In genomic region chr1:225990705-225991464, GRCh38 we compare ENCODE assay signal across 18 cellular contexts. TPM values are rescaled to one million over a fixed set of nuclear protein-coding genes. Genes with fewer than 3 reads are reported as not detected.
A peak's percentile ranks its signal among the peaks of the same experiment; 100 is the strongest.
DNase-seq lines count a peak whose midpoint lies in the region; ATAC-seq and TF ChIP-seq lines count a peak whose summit lies in the region.
"Had no signal": no experiment of that assay in that cellular context is flagged by ENCODE, and none has a peak within 500 bp of the region (broad histone marks: within the 10 kb centered on the region; RNA-seq: fewer than 3 reads in every experiment).

No MANE protein-coding gene starts in this region.

- H3K79me2 ChIP-seq in neural progenitor cell (ENCODE audit: low read depth), result peaks cover 35% of the 10 kb centered on the region

- ATAC-seq in activated naive CD4-positive, alpha-beta T cell treated with anti-CD3 and anti-CD28 coated beads, Interleukin-2, amount 50 U/mL, for 72 hours, result peak; percentile 56 to 63
- ATAC-seq in GM21381 (IDR thresholded peaks at IDR 0.05; ENCODE audit: unreplicated experiment) (no peak), HG02970 (IDR thresholded peaks at IDR 0.05; ENCODE audit: low FRiP score, unreplicated experiment) (no peak)
- ATAC-seq: esophagus mucosa, pancreas had no signal

- H3K4me2 ChIP-seq in neural progenitor cell, result no peak overlapping the region

- H3K27me3 ChIP-seq in H7 (ENCODE audit: control insufficient read depth, insufficient read depth, low read length) (no peaks in the 10 kb centered on the region), neural progenitor cell (no peaks in the 10 kb centered on the region)
- H3K27me3 ChIP-seq: pancreas had no signal

- DNase-seq in activated naive CD4-positive, alpha-beta T cell treated with Interleukin-2 at 50 U/mL for 16 hours, result peak; percentile 10
- DNase-seq in activated naive CD4-positive, alpha-beta T cell treated with anti-CD3 and anti-CD28 coated beads, Interleukin-2, amount 50 U/mL, for 16 hours, result no peak
- DNase-seq in activated naive CD4-positive, alpha-beta T cell treated with anti-CD3 and anti-CD28 coated beads, Interleukin-2, amount 50 U/mL, for 72 hours (ENCODE audit: low spot score in 2 of 2), result no peak
- DNase-seq in H7 (no peak), neural progenitor cell (ENCODE audit: low spot score) (no peak)
- DNase-seq: activated effector memory CD4-positive, alpha-beta T cell treated with anti-CD3 and anti-CD28 coated beads, Interleukin-2, amount 50 U/mL, for 16 hours; DND-41; NCI-H1092 treated with DMSO at 0.1 percent for 48 hours; NCI-H446 treated with DMSO at 0.1 percent for 48 hours; pancreas; stimulated activated CD4-positive, alpha-beta T cell treated with anti-CD3 and anti-CD28 coated beads, Interleukin-12 subunit alpha, Interleukin-12 subunit beta, amount 100 ng/mL, for 4 hours had no signal

- H3K36me3 ChIP-seq in H7 (replicated peaks; ENCODE audit: control insufficient read depth, insufficient read depth, low read length) (peaks cover 27% of the 10 kb centered on the region), neural progenitor cell (peaks cover 21% of the 10 kb centered on the region)

- H3K27ac Mint-ChIP-seq in IgD-negative memory B cell (peak overlapping the region; percentile 73 to 93 (median 90)), neural progenitor cell (no peak overlapping the region)
- peak overlapping the region; percentile 69 to 82 for H3K27ac Mint-ChIP-seq in activated naive CD4-positive, alpha-beta T cell treated with anti-CD3 and anti-CD28 coated beads, Interleukin-2, amount 50 U/mL, for 72 hours

- no peak for TF ChIP-seq CTCF in neural progenitor cell (IDR thresholded peaks at IDR 0.05)

- no peak overlapping the region for H3K4me3 ChIP-seq in H7 (ENCODE audit: insufficient read depth, low read depth, low read length)
- no peak overlapping the region for H3K4me3 ChIP-seq in neural progenitor cell
- H3K4me3 ChIP-seq: pancreas had no signal

- peak overlapping the region; percentile 8 to 83 (median 41) for H3K4me3 Mint-ChIP-seq in IgD-negative memory B cell
- H3K4me3 Mint-ChIP-seq in neural progenitor cell, result no peak overlapping the region

- H3K4me1 Mint-ChIP-seq in IgD-negative memory B cell (peaks cover 23 to 39% (median 26%) of the 10 kb centered on the region in 3 donors), neural progenitor cell (no peaks in the 10 kb centered on the region)

- H3K36me3 Mint-ChIP-seq in IgD-negative memory B cell (no peaks in the 10 kb centered on the region), neural progenitor cell (peaks cover 11% of the 10 kb centered on the region)
- H3K36me3 Mint-ChIP-seq in activated naive CD4-positive, alpha-beta T cell treated with anti-CD3 and anti-CD28 coated beads, Interleukin-2, amount 50 U/mL, for 72 hours, result peaks cover 8% of the 10 kb centered on the region in 2 donors

- H3K27me3 Mint-ChIP-seq in IgD-negative memory B cell, result no peaks in the 10 kb centered on the region
- no peaks in the 10 kb centered on the region for H3K27me3 Mint-ChIP-seq in neural progenitor cell (ENCODE audit: insufficient read depth, low read depth)

- no peaks in the 10 kb centered on the region for H3K4me1 ChIP-seq in neural progenitor cell

- H3K9me3 Mint-ChIP-seq in IgD-negative memory B cell, result no peaks in the 10 kb centered on the region
- no peaks in the 10 kb centered on the region for H3K9me3 Mint-ChIP-seq in activated naive CD4-positive, alpha-beta T cell treated with anti-CD3 and anti-CD28 coated beads, Interleukin-2, amount 50 U/mL, for 72 hours
- H3K9me3 Mint-ChIP-seq in neural progenitor cell, result no peaks in the 10 kb centered on the region

- H3K9me3 ChIP-seq in neural progenitor cell (ENCODE audit: low read depth), result no peaks in the 10 kb centered on the region
- H3K9me3 ChIP-seq: pancreas had no signal

- H3K27ac ChIP-seq in neural progenitor cell, result no peak overlapping the region
- H3K27ac ChIP-seq: pancreas, VCaP had no signal

- no peak overlapping the region for H2AFZ ChIP-seq in neural progenitor cell (replicated peaks)

- H3F3A ChIP-seq in neural progenitor cell (ENCODE audit: low read depth), result peaks cover 13% of the 10 kb centered on the region

- H3K9ac ChIP-seq in neural progenitor cell, result no peak overlapping the region

- no peaks in the 10 kb centered on the region for H4K20me1 ChIP-seq in neural progenitor cell (ENCODE audit: low read depth)

RNA-seq across cellular contexts. Expression of gene SDE2, which starts 8.3 kb away (rescaled TPM):
- 9.2 TPM for polyA plus RNA-seq in IgD-negative memory B cell
- total RNA-seq in activated naive CD4-positive, alpha-beta T cell treated with anti-CD3 and anti-CD28 coated beads, Interleukin-2, amount 50 U/mL, for 72 hours, result 10 to 100 TPM; 15.9 to 29.6 TPM
- 34.4 and 38.4 TPM in 2 replicates for total RNA-seq in H7 (2014; rRNA removed; shearing (Covaris generic))
- 18.8 and 29.2 TPM in 2 replicates for total RNA-seq in neural progenitor cell (ENCODE audit: low replicate concordance)

RNA-seq across cellular contexts. Expression of gene LEFTY2, which starts 49.9 kb away (rescaled TPM):
- polyA plus RNA-seq in IgD-negative memory B cell, result 0.20 TPM
- total RNA-seq in activated naive CD4-positive, alpha-beta T cell treated with anti-CD3 and anti-CD28 coated beads, Interleukin-2, amount 50 U/mL, for 72 hours, result not detected
- total RNA-seq in H7 (2014; rRNA removed; shearing (Covaris generic)), result 971 and 2,272 TPM in 2 replicates
- not detected in 2 replicates for total RNA-seq in neural progenitor cell (ENCODE audit: low replicate concordance)
- total RNA-seq: esophagus mucosa, HT-29, lung microvascular endothelial cell had no signal

Comparison
In these comparisons a context has a peak if more than half of its experiments do, and no peak if none do; other contexts are left out.
1. ATAC-seq: peak in activated naive CD4-positive, alpha-beta T cell treated with anti-CD3 and anti-CD28 coated beads, Interleukin-2, amount 50 U/mL, for 72 hours (2 of 2); none in GM21381 (single experiment) and HG02970 (single experiment).
2. RNA of gene LEFTY2, which starts 49.9 kb away (total RNA-seq): 971 to 2,272 TPM in H7; not detected in activated naive CD4-positive, alpha-beta T cell treated with anti-CD3 and anti-CD28 coated beads, Interleukin-2, amount 50 U/mL, for 72 hours and not detected in neural progenitor cell; every median in the first group is over 100 times any median in the second.